ENCODE assay signal across 17 cellular contexts in the genomic region with DNA sequence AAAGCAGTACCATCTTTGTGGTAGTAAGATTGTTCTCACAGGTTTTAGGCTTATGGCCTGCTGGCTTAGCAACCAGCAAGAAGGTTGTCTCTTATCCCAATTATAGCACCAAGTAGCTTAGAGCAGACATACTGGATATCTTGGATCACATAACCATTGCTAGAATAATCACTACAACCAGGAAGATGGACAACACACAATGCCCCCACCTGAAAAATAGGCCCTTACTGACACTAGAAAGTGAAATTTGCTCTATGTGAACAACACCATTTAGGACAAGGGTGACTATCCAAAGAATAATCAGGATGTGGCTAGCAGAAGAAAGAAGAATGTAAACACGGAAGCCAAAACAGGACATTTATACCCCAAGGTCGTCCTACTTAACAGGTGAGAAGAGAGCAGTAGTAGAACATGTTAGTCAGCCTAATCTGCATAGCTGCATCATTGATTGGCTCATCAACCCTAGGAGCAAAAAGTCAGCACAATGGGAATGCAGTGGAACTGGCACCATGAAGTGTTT.
DNase-seq lines count a peak whose midpoint lies in the region; ATAC-seq and TF ChIP-seq lines count a peak whose summit lies in the region.
"Had no signal": no experiment of that assay in that cellular context is flagged by ENCODE, and none has a peak within 500 bp of the region (broad histone marks: within the 10 kb centered on the region; RNA-seq: fewer than 3 reads in every experiment).

No MANE protein-coding gene starts in this region.

- no peaks in the 10 kb centered on the region for H4K20me1 ChIP-seq in SU-DHL-6 (ENCODE audit: low read depth, low read length)

- no peaks in the 10 kb centered on the region for H3K9me3 Mint-ChIP-seq in stimulated activated memory B cell treated with anti-CD40 and anti-IgM and Interleukin-4, amounts not matched to agents 10 μg/mL and 1 μg/mL and 100 μg/mL, for 72 hours
- H3K9me3 Mint-ChIP-seq: activated CD4-positive, alpha-beta T cell treated with anti-CD3 and anti-CD28 coated beads, Interleukin-2, amount 10 ng/mL, durations not matched to agents 7 days and 5 days; activated naive CD8-positive, alpha-beta T cell treated with anti-CD3 and anti-CD28 coated beads for 36 hours; central memory CD8-positive, alpha-beta T cell had no signal

- H3K4me1 Mint-ChIP-seq in stimulated activated memory B cell treated with anti-CD40 and anti-IgM and Interleukin-4, amounts not matched to agents 10 μg/mL and 1 μg/mL and 100 μg/mL, for 72 hours = peaks cover 40% of the 10 kb centered on the region
- H3K4me1 Mint-ChIP-seq: activated CD4-positive, alpha-beta T cell treated with anti-CD3 and anti-CD28 coated beads, Interleukin-2, amount 10 ng/mL, durations not matched to agents 7 days and 5 days; activated naive CD8-positive, alpha-beta T cell treated with anti-CD3 and anti-CD28 coated beads for 36 hours; CD4-positive, alpha-beta memory T cell; central memory CD8-positive, alpha-beta T cell had no signal

- no peak overlapping the region for H2AFZ ChIP-seq in SU-DHL-6 (ENCODE audit: low read depth, low read length, severe bottlenecking)

- H3K4me2 ChIP-seq in SU-DHL-6 (ENCODE audit: low read depth, low read length, poor library complexity, severe bottlenecking) = peak overlapping the region; percentile 15

- peak; percentile 62 for ATAC-seq in stimulated activated memory B cell treated with anti-CD40 and anti-IgM and Interleukin-4, amounts not matched to agents 10 μg/mL and 1 μg/mL and 100 μg/mL, for 72 hours

- H3K36me3 ChIP-seq in SU-DHL-6 (ENCODE audit: low read length) = no peaks in the 10 kb centered on the region
- H3K36me3 ChIP-seq in ascending aorta = no peaks in the 10 kb centered on the region

- no peak overlapping the region for H3K27ac ChIP-seq in SU-DHL-6 (ENCODE audit: low read depth, low read length)
- peak overlapping the region; percentile 78 for H3K27ac ChIP-seq in epithelial cell of prostate
- H3K27ac ChIP-seq in ascending aorta = no peak overlapping the region

- no peaks in the 10 kb centered on the region for H3K36me3 Mint-ChIP-seq in stimulated activated memory B cell treated with anti-CD40 and anti-IgM and Interleukin-4, amounts not matched to agents 10 μg/mL and 1 μg/mL and 100 μg/mL, for 72 hours
- H3K36me3 Mint-ChIP-seq: activated naive CD8-positive, alpha-beta T cell treated with anti-CD3 and anti-CD28 coated beads for 36 hours; CD4-positive, alpha-beta memory T cell had no signal

- no peaks in the 10 kb centered on the region for H3K27me3 ChIP-seq in SU-DHL-6 (ENCODE audit: low read length)
- no peaks in the 10 kb centered on the region for H3K27me3 ChIP-seq in ascending aorta

- no peaks in the 10 kb centered on the region for H3K27me3 Mint-ChIP-seq in stimulated activated memory B cell treated with anti-CD40 and anti-IgM and Interleukin-4, amounts not matched to agents 10 μg/mL and 1 μg/mL and 100 μg/mL, for 72 hours
- H3K27me3 Mint-ChIP-seq: activated CD4-positive, alpha-beta T cell treated with anti-CD3 and anti-CD28 coated beads, Interleukin-2, amount 10 ng/mL, durations not matched to agents 7 days and 5 days; activated naive CD8-positive, alpha-beta T cell treated with anti-CD3 and anti-CD28 coated beads for 36 hours; central memory CD8-positive, alpha-beta T cell had no signal

- intact Hi-C loops in ascending aorta (cut with DNase I) = no loop called here

- H3K9ac ChIP-seq in SU-DHL-6 (ENCODE audit: low read length) = no peak overlapping the region

- no peaks in the 10 kb centered on the region for H3K79me2 ChIP-seq in SU-DHL-6 (ENCODE audit: insufficient read depth, low read length)

- H3F3A ChIP-seq in SU-DHL-6 (ENCODE audit: insufficient read depth) = no peaks in the 10 kb centered on the region

- DNase-seq in HT-29 (ENCODE audit: low spot score) (peak; percentile 43), epithelial cell of prostate (ENCODE audit: low read depth, low spot score) (peak; percentile 92), ascending aorta (ENCODE audit: low spot score in 2 of 2) (no peak), NCI-H1105 (lab: John Stamatoyannopoulos, UW) (no peak), foreskin fibroblast (no peak)
- DNase-seq: activated CD4-positive, alpha-beta T cell treated with anti-CD3 and anti-CD28 coated beads, Interleukin-2, amount 10 ng/mL, durations not matched to agents 7 days and 5 days; activated naive CD8-positive, alpha-beta T cell treated with anti-CD3 and anti-CD28 coated beads for 36 hours; activated T-cell treated with anti-CD3 and anti-CD28 coated beads, Interleukin-2, amount 50 U/mL, for 1 hour; CD4-positive, alpha-beta memory T cell; GDM1; head of caudate nucleus; NCI-H82; SHP77 treated with DMSO at 0.1 percent for 48 hours; T-helper 9 cell had no signal

- H3K4me1 ChIP-seq in ascending aorta = no peaks in the 10 kb centered on the region

- H3K27ac Mint-ChIP-seq in stimulated activated memory B cell treated with anti-CD40 and anti-IgM and Interleukin-4, amounts not matched to agents 10 μg/mL and 1 μg/mL and 100 μg/mL, for 72 hours = peak overlapping the region; percentile 89
- H3K27ac Mint-ChIP-seq: activated CD4-positive, alpha-beta T cell treated with anti-CD3 and anti-CD28 coated beads, Interleukin-2, amount 10 ng/mL, durations not matched to agents 7 days and 5 days; activated naive CD8-positive, alpha-beta T cell treated with anti-CD3 and anti-CD28 coated beads for 36 hours; CD4-positive, alpha-beta memory T cell had no signal

- H3K4me3 Mint-ChIP-seq in stimulated activated memory B cell treated with anti-CD40 and anti-IgM and Interleukin-4, amounts not matched to agents 10 μg/mL and 1 μg/mL and 100 μg/mL, for 72 hours = no peak overlapping the region
- H3K4me3 Mint-ChIP-seq: activated CD4-positive, alpha-beta T cell treated with anti-CD3 and anti-CD28 coated beads, Interleukin-2, amount 10 ng/mL, durations not matched to agents 7 days and 5 days; activated naive CD8-positive, alpha-beta T cell treated with anti-CD3 and anti-CD28 coated beads for 36 hours; CD4-positive, alpha-beta memory T cell; central memory CD8-positive, alpha-beta T cell had no signal

- TF ChIP-seq CTCF in SU-DHL-6 (IDR thresholded peaks at IDR 0.05; ENCODE audit: insufficient read depth, low read length, poor library complexity, severe bottlenecking) (no peak), ascending aorta (IDR thresholded peaks at IDR 0.05) (no peak), foreskin fibroblast (IDR thresholded peaks at IDR 0.05; ENCODE audit: low read depth, low read length) (no peak)

- H3K9me3 ChIP-seq in SU-DHL-6 (ENCODE audit: insufficient read depth, low read length) (no peaks in the 10 kb centered on the region), ascending aorta (no peaks in the 10 kb centered on the region)

- H3K4me3 ChIP-seq in SU-DHL-6 (ENCODE audit: insufficient read depth, low read length, poor library complexity, severe bottlenecking) (no peak overlapping the region), ascending aorta (no peak overlapping the region), foreskin fibroblast (ENCODE audit: low read depth in 1 of 2, low read length in 2 of 2) (no peak overlapping the region)

- no peaks in the 10 kb centered on the region for H3K9me2 ChIP-seq in SU-DHL-6 (replicated peaks; ENCODE audit: insufficient read depth, low read length)

Comparison
In these comparisons a context has a peak if more than half of its experiments do, and no peak if none do; other contexts are left out.
1. DNase-seq: peak in HT-29 (single experiment) and epithelial cell of prostate (single experiment); none in ascending aorta (0 of 2), NCI-H1105 (single experiment) and foreskin fibroblast (0 of 2).